In the genomic region with DNA sequence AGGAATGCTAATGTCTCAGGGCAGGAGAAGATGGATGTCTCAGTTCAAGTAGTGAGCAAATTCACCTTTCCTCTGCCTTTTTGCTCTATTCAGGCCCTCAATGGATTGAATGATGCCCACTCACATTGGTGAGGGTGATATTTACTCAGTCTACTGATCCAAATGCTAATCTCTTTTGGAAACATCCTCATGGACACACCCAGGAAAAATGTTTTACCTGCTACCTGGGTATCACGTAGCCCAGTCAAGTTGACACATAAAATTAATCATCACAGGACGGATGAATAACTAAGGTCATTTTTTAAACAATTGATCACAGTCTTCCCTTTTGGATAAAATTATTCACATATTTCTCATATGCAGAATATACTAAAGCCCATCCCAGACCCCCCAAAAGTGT, we compare ENCODE assay signal across 19 cellular contexts.
"Had no signal": no experiment of that assay in that cellular context is flagged by ENCODE, and none has a peak within 500 bp of the region (broad histone marks: within the 10 kb centered on the region; RNA-seq: fewer than 3 reads in every experiment).

No MANE protein-coding gene starts in this region.

- DNase-seq: hypothalamus; islet precursor cell; left ventricle myocardium inferior; mesendoderm; naive B cell; natural killer cell; nephron progenitor cell; ovary; retina; right cardiac atrium; small intestine; spleen; stimulated activated CD4-positive, alpha-beta T cell treated with anti-CD3 and anti-CD28 coated beads, Interleukin-4, amount 100 ng/mL, for 24 hours; stimulated activated naive CD4-positive, alpha-beta T cell; transverse colon; upper lobe of left lung had no signal

- H3K36me3 ChIP-seq: left ventricle myocardium inferior, ovary, spleen, suprapubic skin, transverse colon, upper lobe of left lung, vagina had no signal

- FAIRE-seq: small intestine had no signal

- H3K4me3 ChIP-seq: left ventricle myocardium inferior, lung, ovary, spleen, suprapubic skin, transverse colon, upper lobe of left lung, vagina had no signal

- H3K27ac ChIP-seq: left ventricle myocardium inferior, ovary, spleen, suprapubic skin, transverse colon, vagina had no signal

- H3K27me3 ChIP-seq: ovary, spleen, suprapubic skin, transverse colon, upper lobe of left lung, vagina had no signal

- H3K9me3 ChIP-seq: ovary, suprapubic skin, transverse colon, upper lobe of left lung, vagina had no signal

- H3K4me1 ChIP-seq: suprapubic skin, transverse colon, vagina had no signal
